9 cellular contexts compared by ENCODE assay signal in the genomic region with DNA sequence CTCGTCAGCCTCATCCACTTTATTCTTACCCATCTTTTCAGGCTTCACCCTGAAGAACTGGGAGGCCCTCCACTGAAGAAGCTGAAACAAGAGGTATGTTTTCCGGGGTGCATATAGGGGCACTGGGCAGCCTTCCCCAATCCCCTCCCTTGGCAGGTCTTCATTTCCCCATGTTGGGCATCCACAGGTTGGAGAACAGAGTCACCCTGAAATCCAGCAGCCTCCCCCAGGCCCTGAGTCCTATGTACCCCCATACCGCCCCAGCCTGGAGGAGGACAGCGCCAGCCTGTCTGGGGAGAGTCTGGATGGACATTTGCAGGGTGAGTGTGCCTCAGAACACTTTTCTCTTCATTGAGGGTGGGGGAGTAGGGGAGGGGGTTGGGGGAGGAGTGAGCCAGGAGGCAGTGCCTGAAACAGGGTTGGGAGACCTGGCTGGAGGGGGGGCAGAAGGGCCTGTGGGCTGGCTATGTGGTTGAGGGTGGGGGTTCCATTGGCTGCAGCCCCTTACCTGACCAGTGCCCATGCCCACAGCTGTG. TPM values are rescaled to one million over a fixed set of nuclear protein-coding genes. Genes with fewer than 3 reads are reported as not detected.
DNase-seq lines count a peak whose midpoint lies in the region; ATAC-seq and TF ChIP-seq lines count a peak whose summit lies in the region.
"Had no signal": no experiment of that assay in that cellular context is flagged by ENCODE, and none has a peak within 500 bp of the region (broad histone marks: within the 10 kb centered on the region; RNA-seq: fewer than 3 reads in every experiment).

No MANE protein-coding gene starts in this region.

- intact Hi-C loops in left ventricle myocardium inferior (cut with micrococcal nuclease) = no loop called here
- intact Hi-C loops in Right ventricle myocardium superior (cut with DNase I) = no loop called here

- no peaks in the 10 kb centered on the region for H3K9me3 ChIP-seq in left ventricle myocardium inferior (replicated peaks)

- 78% methylated on average over 4 of the region's 4 CpGs for WGBS in urinary bladder

- H3K27me3 ChIP-seq in left ventricle myocardium inferior (ENCODE audit: low read depth) = no peaks in the 10 kb centered on the region

- H3K4me1 ChIP-seq in left ventricle myocardium inferior = peaks cover 70% of the 10 kb centered on the region
- H3K4me1 ChIP-seq in urinary bladder (ENCODE audit: insufficient read depth) = no peaks in the 10 kb centered on the region

- H3K27ac ChIP-seq in left ventricle myocardium inferior (replicated peaks) (peak overlapping the region; percentile 72), urinary bladder (ENCODE audit: low read depth) (peak overlapping the region; percentile 48)

- no peak for TF ChIP-seq CTCF in left ventricle myocardium inferior (IDR thresholded peaks at IDR 0.05; ENCODE audit: borderline replicate concordance)

- ATAC-seq in Right ventricle myocardium superior (ENCODE audit: poor library complexity) (no peak), GM19452 (IDR thresholded peaks at IDR 0.05; ENCODE audit: unreplicated experiment) (no peak)

- H3K4me3 ChIP-seq in left ventricle myocardium inferior (peak overlapping the region; percentile 17), urinary bladder (ENCODE audit: low read depth, low read length) (no peak overlapping the region)

- DNase-seq in left ventricle myocardium inferior (no peak), Right ventricle myocardium superior (no peak), glomerular visceral epithelial cell (ENCODE audit: extremely low spot score) (peak; percentile 36), NCI-H2029 treated with DMSO at 0.1 percent for 48 hours (lab: John Stamatoyannopoulos, UW) (no peak)
- DNase-seq: DMS 273 treated with DMSO at 0.1 percent for 48 hours, KG1 had no signal

- H3K36me3 ChIP-seq in left ventricle myocardium inferior (peaks cover 65% of the 10 kb centered on the region), urinary bladder (ENCODE audit: insufficient read depth) (no peaks in the 10 kb centered on the region)

RNA-seq across cellular contexts. Expression of a gene that starts 4.0 kb away (rescaled TPM):
- total RNA-seq in left ventricle myocardium inferior (10.1 TPM), Right ventricle myocardium superior (10.3 TPM), urinary bladder (25.6 TPM)
- polyA plus RNA-seq in urinary bladder = 39.1 TPM

RNA-seq across cellular contexts. Expression of a gene that starts 14.4 kb away (rescaled TPM):
- total RNA-seq in left ventricle myocardium inferior (3.3 TPM), Right ventricle myocardium superior (3.0 TPM), urinary bladder (18.0 TPM)
- polyA plus RNA-seq in urinary bladder = 8.5 TPM

RNA-seq across cellular contexts. Expression of a gene that starts 18.2 kb away (rescaled TPM):
- total RNA-seq in left ventricle myocardium inferior = 46.2 TPM
- 49.5 TPM for total RNA-seq in Right ventricle myocardium superior
- total RNA-seq in urinary bladder = 60.5 TPM
- 172 TPM for polyA plus RNA-seq in urinary bladder

RNA-seq across cellular contexts. Expression of a gene that starts 35.3 kb away (rescaled TPM):
- total RNA-seq in left ventricle myocardium inferior = 61.0 TPM
- total RNA-seq in Right ventricle myocardium superior = 121 TPM
- 146 TPM for total RNA-seq in urinary bladder
- 141 TPM for polyA plus RNA-seq in urinary bladder

RNA-seq across cellular contexts. Expression of a gene that starts 43.0 kb away (rescaled TPM):
- not detected for total RNA-seq in left ventricle myocardium inferior
- total RNA-seq in Right ventricle myocardium superior = 0.08 TPM
- 0.16 TPM for total RNA-seq in urinary bladder
- 0.18 TPM for polyA plus RNA-seq in urinary bladder
- total RNA-seq: lung microvascular endothelial cell had no signal
